ENCODE assay signal across 1 cellular context in genomic region chr18:8413751-8414150, GRCh38.
TF ChIP-seq lines count a peak whose summit lies in the region.

No MANE protein-coding gene starts in this region.

TF ChIP-seq in WTC11, 78 proteins besides CTCF, POLR2A, EP300 and RAD21 (continued from another document):
- TF ChIP-seq ZNF532 (CRISPR knock-in tag; IDR thresholded peaks at IDR 0.05; ENCODE audit: borderline replicate concordance) (no peak), MAX (CRISPR knock-in tag; IDR thresholded peaks at IDR 0.05) (no peak), ZNF121 (CRISPR knock-in tag; IDR thresholded peaks at IDR 0.05) (no peak), CBFB (CRISPR knock-in tag; IDR thresholded peaks at IDR 0.05; ENCODE audit: low read depth) (no peak), GABPB1 (CRISPR knock-in tag; IDR thresholded peaks at IDR 0.05) (no peak), ZBTB43 (CRISPR knock-in tag; IDR thresholded peaks at IDR 0.05) (no peak)
TF ChIP-seq in WTC11: peak in this region for 0.
